Comparison of ENCODE assay signal across 1 cellular context in genomic region chr18:7873316-7873715, GRCh38.
TF ChIP-seq lines count a peak whose summit lies in the region.

No MANE protein-coding gene starts in this region.

TF ChIP-seq in IMR-90, 13 proteins besides CTCF, POLR2A, EP300 and RAD21 (continued from another document):
- TF ChIP-seq ELK1 (IDR thresholded peaks at IDR 0.05; ENCODE audit: borderline replicate concordance, low read depth, low read length) (no peak), RFX5 (IDR thresholded peaks at IDR 0.05; ENCODE audit: low read depth, low read length) (no peak), CHD1 (IDR thresholded peaks at IDR 0.05; ENCODE audit: low read depth, low read length) (no peak), CEBPB (IDR thresholded peaks at IDR 0.05; ENCODE audit: low read depth, low read length) (no peak), NFE2L2 (IDR thresholded peaks at IDR 0.05; ENCODE audit: low read depth, low read length) (no peak), SMC3 (IDR thresholded peaks at IDR 0.05; ENCODE audit: low read depth, low read length) (no peak), BHLHE40 (IDR thresholded peaks at IDR 0.05; ENCODE audit: low read depth, low read length) (no peak), MAFK (IDR thresholded peaks at IDR 0.05; ENCODE audit: low read depth, low read length) (no peak), MAZ (IDR thresholded peaks at IDR 0.05; ENCODE audit: borderline replicate concordance, low read depth, low read length) (no peak)
